1 cellular context compared by ENCODE assay signal in the genomic region with DNA sequence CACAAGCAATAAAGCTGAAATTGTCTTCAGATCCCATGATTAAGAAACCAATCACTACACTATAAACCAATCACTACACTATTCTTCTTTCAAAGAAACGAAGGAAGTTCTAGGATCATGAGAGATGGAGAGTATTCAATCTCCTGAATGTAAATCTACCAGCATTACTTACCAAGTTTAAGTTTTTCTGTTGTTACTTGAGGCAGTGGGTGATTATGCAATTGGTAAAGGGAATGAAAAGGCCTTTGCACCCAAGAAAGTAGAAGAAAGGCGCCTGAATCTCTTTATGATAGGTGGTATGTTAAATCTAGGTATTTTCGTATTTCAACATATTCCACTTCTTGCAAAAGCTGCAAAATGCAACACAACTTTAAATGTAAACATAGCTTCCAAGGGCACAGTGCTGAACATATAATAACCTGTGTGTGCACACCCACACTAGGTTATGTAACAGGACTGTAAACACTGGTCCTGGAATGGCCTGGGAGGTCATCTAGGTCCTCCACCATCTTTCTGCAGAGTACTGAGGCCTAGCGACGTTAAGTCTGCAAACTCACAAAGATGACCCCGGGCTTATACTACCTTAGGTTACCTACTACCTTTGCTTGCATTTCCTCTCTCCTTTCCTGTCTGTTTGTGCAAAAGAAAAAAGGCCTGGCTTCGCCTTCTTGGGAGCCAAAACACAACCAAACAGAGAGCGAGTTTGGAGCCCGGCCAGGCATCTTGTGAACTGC.
TF ChIP-seq lines count a peak whose summit lies in the region.

No MANE protein-coding gene starts in this region.

TF ChIP-seq in HepG2, 621 proteins besides CTCF, POLR2A, EP300 and RAD21 (continued from another document and continues in another):
- TF ChIP-seq ZBTB10 (CRISPR knock-in tag; IDR thresholded peaks at IDR 0.05; ENCODE audit: borderline replicate concordance): no peak
- peak; percentile 73; the same call in 1 of the 2 replicates for TF ChIP-seq AHDC1 (CRISPR knock-in tag; IDR thresholded peaks at IDR 0.05; ENCODE audit: borderline replicate concordance)
- no peak for TF ChIP-seq MEIS2 (CRISPR knock-in tag; IDR thresholded peaks at IDR 0.05)
- no peak for TF ChIP-seq SMARCC2 (IDR thresholded peaks at IDR 0.05)
- peak; percentile 56; the same call in 1 of the 2 replicates for TF ChIP-seq PRDM10 (CRISPR knock-in tag; IDR thresholded peaks at IDR 0.05; ENCODE audit: low read depth)
- no peak for TF ChIP-seq ZFP36L1 (CRISPR knock-in tag; IDR thresholded peaks at IDR 0.05)
- TF ChIP-seq THAP11 (CRISPR knock-in tag; IDR thresholded peaks at IDR 0.05): peak; percentile 76
- TF ChIP-seq GTF2F1 (IDR thresholded peaks at IDR 0.05; ENCODE audit: low read length): no peak
- TF ChIP-seq NFE2 (CRISPR knock-in tag; IDR thresholded peaks at IDR 0.05): no peak
- TF ChIP-seq ZNF124 (CRISPR knock-in tag; IDR thresholded peaks at IDR 0.05): peak; percentile 50; the same call in 1 of the 2 replicates
- 0 out of 2 replicates have a peak, but pooled peaks have one; percentile 6 for TF ChIP-seq ZNF362 (CRISPR knock-in tag; IDR thresholded peaks at IDR 0.05; ENCODE audit: borderline replicate concordance)
- no peak for TF ChIP-seq ZNF564 (CRISPR knock-in tag; IDR thresholded peaks at IDR 0.05)
- TF ChIP-seq TIGD3 (CRISPR knock-in tag; IDR thresholded peaks at IDR 0.05; ENCODE audit: borderline replicate concordance): no peak
- no peak for TF ChIP-seq SATB2 (CRISPR knock-in tag; IDR thresholded peaks at IDR 0.05)
- TF ChIP-seq CHD4 (IDR thresholded peaks at IDR 0.05; ENCODE audit: borderline replicate concordance, low read length): no peak
- TF ChIP-seq MIER3 (CRISPR knock-in tag; IDR thresholded peaks at IDR 0.05; ENCODE audit: borderline replicate concordance): peak; percentile 85; the same call in 1 of the 2 replicates
- no peak for TF ChIP-seq ZNF317 (CRISPR knock-in tag; IDR thresholded peaks at IDR 0.05)
- TF ChIP-seq, protein P1, sequence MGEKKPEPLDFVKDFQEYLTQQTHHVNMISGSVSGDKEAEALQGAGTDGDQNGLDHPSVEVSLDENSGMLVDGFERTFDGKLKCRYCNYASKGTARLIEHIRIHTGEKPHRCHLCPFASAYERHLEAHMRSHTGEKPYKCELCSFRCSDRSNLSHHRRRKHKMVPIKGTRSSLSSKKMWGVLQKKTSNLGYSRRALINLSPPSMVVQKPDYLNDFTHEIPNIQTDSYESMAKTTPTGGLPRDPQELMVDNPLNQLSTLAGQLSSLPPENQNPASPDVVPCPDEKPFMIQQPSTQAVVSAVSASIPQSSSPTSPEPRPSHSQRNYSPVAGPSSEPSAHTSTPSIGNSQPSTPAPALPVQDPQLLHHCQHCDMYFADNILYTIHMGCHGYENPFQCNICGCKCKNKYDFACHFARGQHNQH (CRISPR knock-in tag; IDR thresholded peaks at IDR 0.05): peak; percentile 80; the same call in 1 of the 2 replicates
- no peak for TF ChIP-seq MEIS1 (CRISPR knock-in tag; IDR thresholded peaks at IDR 0.05; ENCODE audit: borderline replicate concordance)
- no peak for TF ChIP-seq SIN3B (IDR thresholded peaks at IDR 0.05; ENCODE audit: low read length)
- TF ChIP-seq ZHX2 (IDR thresholded peaks at IDR 0.05; ENCODE audit: low read depth): peak; percentile 74; the same call in 1 of the 2 replicates
- 0 out of 2 replicates have a peak, but pooled peaks have one; percentile 17 for TF ChIP-seq ZHX2 (CRISPR knock-in tag; IDR thresholded peaks at IDR 0.05; ENCODE audit: borderline replicate concordance)
- TF ChIP-seq ZBTB34 (CRISPR knock-in tag; IDR thresholded peaks at IDR 0.05): no peak
